Comparison of ENCODE assay signal across 1 cellular context in genomic region chr19:52026255-52026990, GRCh38.
A peak's percentile ranks its signal among the peaks of the same experiment; 100 is the strongest.
TF ChIP-seq lines count a peak whose summit lies in the region.
"Not testable (repeated sequence)": the region's sequence is repeated elsewhere in the genome, so short reads cannot be mapped to it uniquely, and the experiment has no call there.

No MANE protein-coding gene starts in this region.

TF ChIP-seq in HepG2, 621 proteins besides CTCF, POLR2A, EP300 and RAD21 (continued from another document and continues in another):
- TF ChIP-seq, protein P1, sequence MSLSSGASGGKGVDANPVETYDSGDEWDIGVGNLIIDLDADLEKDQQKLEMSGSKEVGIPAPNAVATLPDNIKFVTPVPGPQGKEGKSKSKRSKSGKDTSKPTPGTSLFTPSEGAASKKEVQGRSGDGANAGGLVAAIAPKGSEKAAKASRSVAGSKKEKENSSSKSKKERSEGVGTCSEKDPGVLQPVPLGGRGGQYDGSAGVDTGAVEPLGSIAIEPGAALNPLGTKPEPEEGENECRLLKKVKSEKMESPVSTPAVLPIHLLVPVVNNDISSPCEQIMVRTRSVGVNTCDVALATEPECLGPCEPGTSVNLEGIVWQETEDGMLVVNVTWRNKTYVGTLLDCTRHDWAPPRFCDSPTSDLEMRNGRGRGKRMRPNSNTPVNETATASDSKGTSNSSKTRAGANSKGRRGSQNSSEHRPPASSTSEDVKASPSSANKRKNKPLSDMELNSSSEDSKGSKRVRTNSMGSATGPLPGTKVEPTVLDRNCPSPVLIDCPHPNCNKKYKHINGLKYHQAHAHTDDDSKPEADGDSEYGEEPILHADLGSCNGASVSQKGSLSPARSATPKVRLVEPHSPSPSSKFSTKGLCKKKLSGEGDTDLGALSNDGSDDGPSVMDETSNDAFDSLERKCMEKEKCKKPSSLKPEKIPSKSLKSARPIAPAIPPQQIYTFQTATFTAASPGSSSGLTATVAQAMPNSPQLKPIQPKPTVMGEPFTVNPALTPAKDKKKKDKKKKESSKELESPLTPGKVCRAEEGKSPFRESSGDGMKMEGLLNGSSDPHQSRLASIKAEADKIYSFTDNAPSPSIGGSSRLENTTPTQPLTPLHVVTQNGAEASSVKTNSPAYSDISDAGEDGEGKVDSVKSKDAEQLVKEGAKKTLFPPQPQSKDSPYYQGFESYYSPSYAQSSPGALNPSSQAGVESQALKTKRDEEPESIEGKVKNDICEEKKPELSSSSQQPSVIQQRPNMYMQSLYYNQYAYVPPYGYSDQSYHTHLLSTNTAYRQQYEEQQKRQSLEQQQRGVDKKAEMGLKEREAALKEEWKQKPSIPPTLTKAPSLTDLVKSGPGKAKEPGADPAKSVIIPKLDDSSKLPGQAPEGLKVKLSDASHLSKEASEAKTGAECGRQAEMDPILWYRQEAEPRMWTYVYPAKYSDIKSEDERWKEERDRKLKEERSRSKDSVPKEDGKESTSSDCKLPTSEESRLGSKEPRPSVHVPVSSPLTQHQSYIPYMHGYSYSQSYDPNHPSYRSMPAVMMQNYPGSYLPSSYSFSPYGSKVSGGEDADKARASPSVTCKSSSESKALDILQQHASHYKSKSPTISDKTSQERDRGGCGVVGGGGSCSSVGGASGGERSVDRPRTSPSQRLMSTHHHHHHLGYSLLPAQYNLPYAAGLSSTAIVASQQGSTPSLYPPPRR (CRISPR knock-in tag; IDR thresholded peaks at IDR 0.05; ENCODE audit: borderline replicate concordance): peak; percentile 75
- TF ChIP-seq KDM6A (CRISPR knock-in tag; IDR thresholded peaks at IDR 0.05; ENCODE audit: low read depth): 0 out of 2 replicates have a peak, but pooled peaks have one; percentile 30
- TF ChIP-seq CREB1 (IDR thresholded peaks at IDR 0.05): not testable (repeated sequence)
- TF ChIP-seq CREB1 (CRISPR knock-in tag; IDR thresholded peaks at IDR 0.05): peak; percentile 62
- TF ChIP-seq NR0B2 (CRISPR knock-in tag; IDR thresholded peaks at IDR 0.05): 0 out of 2 replicates have a peak, but pooled peaks have one; percentile 15
- peak; percentile 59; the same call in 1 of the 2 replicates for TF ChIP-seq MIXL1 (CRISPR knock-in tag; IDR thresholded peaks at IDR 0.05)
- 0 out of 2 replicates have a peak, but pooled peaks have one; percentile 38 for TF ChIP-seq ZNF644 (CRISPR knock-in tag; IDR thresholded peaks at IDR 0.05; ENCODE audit: low read depth)
- peak; percentile 49; the same call in 1 of the 2 replicates for TF ChIP-seq MYC (CRISPR knock-in tag; IDR thresholded peaks at IDR 0.05; ENCODE audit: borderline replicate concordance)
- TF ChIP-seq TARDBP (CRISPR knock-in tag; IDR thresholded peaks at IDR 0.05): peak; percentile 60; the same call in 1 of the 2 replicates
- peak; percentile 52; the same call in 1 of the 2 replicates for TF ChIP-seq TFDP1 (CRISPR knock-in tag; IDR thresholded peaks at IDR 0.05; ENCODE audit: borderline replicate concordance)
- 0 out of 2 replicates have a peak, but pooled peaks have one; percentile 33 for TF ChIP-seq ZNF503 (CRISPR knock-in tag; IDR thresholded peaks at IDR 0.05)
- peak; percentile 29; the same call in 1 of the 2 replicates for TF ChIP-seq ZNF230 (CRISPR knock-in tag; IDR thresholded peaks at IDR 0.05)
- TF ChIP-seq SATB2 (CRISPR knock-in tag; IDR thresholded peaks at IDR 0.05): 0 out of 2 replicates have a peak, but pooled peaks have one; percentile 17
- peak; percentile 33; the same call in 1 of the 2 replicates for TF ChIP-seq ZNF350 (CRISPR knock-in tag; IDR thresholded peaks at IDR 0.05; ENCODE audit: borderline replicate concordance, low read depth)
- TF ChIP-seq ZNF614 (CRISPR knock-in tag; IDR thresholded peaks at IDR 0.05; ENCODE audit: borderline replicate concordance): peak; percentile 40; the same call in 1 of the 2 replicates
- 0 out of 2 replicates have a peak, but pooled peaks have one; percentile 18 for TF ChIP-seq ZNF232 (CRISPR knock-in tag; IDR thresholded peaks at IDR 0.05; ENCODE audit: borderline replicate concordance)
- TF ChIP-seq ZNF430 (CRISPR knock-in tag; IDR thresholded peaks at IDR 0.05): peak; percentile 39; the same call in 1 of the 2 replicates
- TF ChIP-seq HDAC2 (CRISPR knock-in tag; IDR thresholded peaks at IDR 0.05): peak; percentile 58; the same call in 1 of the 2 replicates
- TF ChIP-seq, protein P2, sequence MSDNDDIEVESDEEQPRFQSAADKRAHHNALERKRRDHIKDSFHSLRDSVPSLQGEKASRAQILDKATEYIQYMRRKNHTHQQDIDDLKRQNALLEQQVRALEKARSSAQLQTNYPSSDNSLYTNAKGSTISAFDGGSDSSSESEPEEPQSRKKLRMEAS (IDR thresholded peaks at IDR 0.05): peak; percentile 68
- TF ChIP-seq, protein P3, sequence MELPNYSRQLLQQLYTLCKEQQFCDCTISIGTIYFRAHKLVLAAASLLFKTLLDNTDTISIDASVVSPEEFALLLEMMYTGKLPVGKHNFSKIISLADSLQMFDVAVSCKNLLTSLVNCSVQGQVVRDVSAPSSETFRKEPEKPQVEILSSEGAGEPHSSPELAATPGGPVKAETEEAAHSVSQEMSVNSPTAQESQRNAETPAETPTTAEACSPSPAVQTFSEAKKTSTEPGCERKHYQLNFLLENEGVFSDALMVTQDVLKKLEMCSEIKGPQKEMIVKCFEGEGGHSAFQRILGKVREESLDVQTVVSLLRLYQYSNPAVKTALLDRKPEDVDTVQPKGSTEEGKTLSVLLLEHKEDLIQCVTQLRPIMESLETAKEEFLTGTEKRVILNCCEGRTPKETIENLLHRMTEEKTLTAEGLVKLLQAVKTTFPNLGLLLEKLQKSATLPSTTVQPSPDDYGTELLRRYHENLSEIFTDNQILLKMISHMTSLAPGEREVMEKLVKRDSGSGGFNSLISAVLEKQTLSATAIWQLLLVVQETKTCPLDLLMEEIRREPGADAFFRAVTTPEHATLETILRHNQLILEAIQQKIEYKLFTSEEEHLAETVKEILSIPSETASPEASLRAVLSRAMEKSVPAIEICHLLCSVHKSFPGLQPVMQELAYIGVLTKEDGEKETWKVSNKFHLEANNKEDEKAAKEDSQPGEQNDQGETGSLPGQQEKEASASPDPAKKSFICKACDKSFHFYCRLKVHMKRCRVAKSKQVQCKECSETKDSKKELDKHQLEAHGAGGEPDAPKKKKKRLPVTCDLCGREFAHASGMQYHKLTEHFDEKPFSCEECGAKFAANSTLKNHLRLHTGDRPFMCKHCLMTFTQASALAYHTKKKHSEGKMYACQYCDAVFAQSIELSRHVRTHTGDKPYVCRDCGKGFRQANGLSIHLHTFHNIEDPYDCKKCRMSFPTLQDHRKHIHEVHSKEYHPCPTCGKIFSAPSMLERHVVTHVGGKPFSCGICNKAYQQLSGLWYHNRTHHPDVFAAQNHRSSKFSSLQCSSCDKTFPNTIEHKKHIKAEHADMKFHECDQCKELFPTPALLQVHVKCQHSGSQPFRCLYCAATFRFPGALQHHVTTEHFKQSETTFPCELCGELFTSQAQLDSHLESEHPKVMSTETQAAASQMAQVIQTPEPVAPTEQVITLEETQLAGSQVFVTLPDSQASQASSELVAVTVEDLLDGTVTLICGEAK (IDR thresholded peaks at IDR 0.05): not testable (repeated sequence)
- TF ChIP-seq, protein P3 (CRISPR knock-in tag; IDR thresholded peaks at IDR 0.05): peak; percentile 65; the same call in 1 of the 2 replicates
- TF ChIP-seq FOXA3 (CRISPR knock-in tag; IDR thresholded peaks at IDR 0.05): peak; percentile 88
- TF ChIP-seq KLF12 (CRISPR knock-in tag; IDR thresholded peaks at IDR 0.05; ENCODE audit: borderline replicate concordance): 0 out of 2 replicates have a peak, but pooled peaks have one; percentile 41
- TF ChIP-seq PRDM15 (CRISPR knock-in tag; IDR thresholded peaks at IDR 0.05): 0 out of 2 replicates have a peak, but pooled peaks have one; percentile 30
- peak; percentile 55; the same call in 1 of the 2 replicates for TF ChIP-seq SOX13 (IDR thresholded peaks at IDR 0.05)
- TF ChIP-seq SOX13 (CRISPR knock-in tag; conservative IDR thresholded peaks at IDR 0.05 in 1 of 2, IDR thresholded peaks at IDR 0.05 in 1 of 2): peak in 1 of 2 experiments; percentile 90; a peak in 2 of 4 replicates
- TF ChIP-seq ZNF574 (CRISPR knock-in tag; IDR thresholded peaks at IDR 0.05): peak; percentile 19; the same call in 1 of the 2 replicates
